In the genomic region with DNA sequence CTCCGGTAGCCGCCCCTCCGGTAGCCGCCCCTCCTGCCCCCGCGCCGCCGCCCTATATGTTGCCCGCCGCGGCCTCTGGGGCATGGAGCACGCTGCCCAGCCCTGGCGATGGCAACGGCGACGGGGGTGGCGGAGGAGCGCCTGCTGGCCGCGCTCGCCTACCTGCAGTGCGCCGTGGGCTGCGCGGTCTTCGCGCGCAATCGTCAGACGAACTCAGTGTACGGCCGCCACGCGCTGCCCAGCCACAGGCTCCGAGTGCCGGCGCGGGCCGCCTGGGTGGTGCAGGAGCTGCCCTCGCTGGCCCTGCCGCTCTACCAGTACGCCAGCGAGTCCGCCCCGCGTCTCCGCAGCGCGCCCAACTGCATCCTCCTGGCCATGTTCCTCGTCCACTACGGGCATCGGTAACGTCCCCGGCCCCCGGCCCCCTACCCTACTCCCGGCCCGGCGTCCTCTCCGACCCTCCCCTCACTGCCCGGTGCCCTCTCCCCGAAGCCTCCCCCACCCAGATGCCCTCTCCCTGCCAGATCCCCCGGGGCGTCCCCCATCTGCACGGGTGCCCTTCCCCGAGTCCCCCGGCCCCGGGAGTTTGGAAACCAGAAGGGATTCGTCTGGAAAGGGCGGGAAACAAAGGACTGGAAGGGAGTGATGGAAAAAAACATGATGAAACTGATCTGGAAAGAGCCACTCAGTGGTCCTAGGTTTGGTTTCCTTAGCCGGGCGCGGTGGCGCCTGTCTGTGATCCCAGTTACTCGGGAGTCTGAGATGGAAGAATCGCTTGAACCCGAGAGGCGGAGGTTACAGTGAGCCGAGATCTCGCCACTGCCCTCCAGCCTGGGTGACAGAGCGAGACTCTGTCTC, we compare ENCODE assay signal across 8 cellular contexts. TPM values are rescaled to one million over a fixed set of nuclear protein-coding genes. Genes with fewer than 3 reads are reported as not detected.
DNase-seq lines count a peak whose midpoint lies in the region; ATAC-seq and TF ChIP-seq lines count a peak whose summit lies in the region.

No MANE protein-coding gene starts in this region.

- peak overlapping the region; percentile 48; the same call in 1 of the 2 replicates for H3K27ac Mint-ChIP-seq in GM23338
- peak overlapping the region; percentile 63 for H3K27ac Mint-ChIP-seq in activated B cell treated with CpG ODN at 0.5 μM for 24 hours
- peak overlapping the region; percentile 61 for H3K27ac Mint-ChIP-seq in nephron progenitor cell

- H2AFZ ChIP-seq in GM23338 = peak overlapping the region; percentile 96

- peaks cover 93% of the 10 kb centered on the region for H3K79me2 ChIP-seq in GM23338 (replicated peaks; ENCODE audit: insufficient read depth)

- no peaks in the 10 kb centered on the region for H3K9me3 Mint-ChIP-seq in GM23338
- no peaks in the 10 kb centered on the region for H3K9me3 Mint-ChIP-seq in activated B cell treated with CpG ODN at 0.5 μM for 24 hours
- H3K9me3 Mint-ChIP-seq in nephron progenitor cell = no peaks in the 10 kb centered on the region

- H3K27ac ChIP-seq in GM23338 (ENCODE audit: low read depth) = no peak overlapping the region

- H3K27me3 ChIP-seq in GM23338 (ENCODE audit: insufficient read depth) = no peaks in the 10 kb centered on the region

- peaks cover 32% of the 10 kb centered on the region for H4K20me1 ChIP-seq in GM23338 (replicated peaks; ENCODE audit: insufficient read depth)

- intact Hi-C loops in activated B cell treated with CpG ODN at 0.5 μM for 24 hours (cut with micrococcal nuclease) = loop anchor here (1.0 to 5.0 kb wide), 10 partner anchors 27 to 1234 kb away; a partner anchor contains a TSS

- H3K4me1 Mint-ChIP-seq in GM23338 = peaks cover 13% of the 10 kb centered on the region
- peaks cover 44% of the 10 kb centered on the region for H3K4me1 Mint-ChIP-seq in activated B cell treated with CpG ODN at 0.5 μM for 24 hours
- peaks cover 39% of the 10 kb centered on the region for H3K4me1 Mint-ChIP-seq in nephron progenitor cell

- POLR2A ChIA-PET in activated B cell treated with CpG ODN at 0.5 μM for 24 hours (lab: Charles Lee) = interaction anchor here (0.7 to 3.4 kb wide), 17 partner anchors 13 to 1235 kb away, joined by 3 to 44 read pairs (median 13); a partner anchor contains a TSS

- TF ChIP-seq CTCF in GM23338 (conservative IDR thresholded peaks at IDR 0.05; ENCODE audit: low read depth in 2 of 2) (no peak), activated B cell treated with CpG ODN at 0.5 μM for 24 hours (IDR thresholded peaks at IDR 0.05) (no peak), fibroblast of villous mesenchyme (IDR thresholded peaks at IDR 0.05; ENCODE audit: insufficient read depth, low read depth, low read length) (no peak), nephron progenitor cell (IDR thresholded peaks at IDR 0.05) (no peak)

- H3F3A ChIP-seq in GM23338 (replicated peaks; ENCODE audit: low read depth) = no peaks in the 10 kb centered on the region; the same call in 1 of the 2 replicates

- H3K4me2 ChIP-seq in GM23338 = peak overlapping the region; percentile 99

- DNase-seq in activated T-cell treated with anti-CD3 and anti-CD28 coated beads for 4 hours (peak; percentile 7), GM23338 (ENCODE audit: low spot score) (peak; percentile 51), activated B cell treated with CpG ODN at 0.5 μM for 24 hours (no peak), fibroblast of villous mesenchyme (ENCODE audit: low read depth) (no peak), nephron progenitor cell (peak; percentile 72), epidermal melanocyte (ENCODE audit: insufficient read length, low spot score) (no peak)
- DNase-seq in activated T-cell treated with anti-CD3 and anti-CD28 coated beads, Interleukin-2, amount 50 U/mL, for 1 hour = no peak
- no peak for DNase-seq in Jurkat, Clone E6-1 (ENCODE audit: low read depth, low spot score)

- no peaks in the 10 kb centered on the region for H3K9me2 ChIP-seq in GM23338 (ENCODE audit: insufficient read depth)

- peaks cover 42% of the 10 kb centered on the region for H3K36me3 Mint-ChIP-seq in GM23338 (ENCODE audit: low read depth)
- peaks cover 40% of the 10 kb centered on the region for H3K36me3 Mint-ChIP-seq in activated B cell treated with CpG ODN at 0.5 μM for 24 hours (ENCODE audit: low read depth)
- H3K36me3 Mint-ChIP-seq in nephron progenitor cell (ENCODE audit: low read depth) = peaks cover 29% of the 10 kb centered on the region

- peak overlapping the region; percentile 100 for H3K4me3 Mint-ChIP-seq in GM23338
- H3K4me3 Mint-ChIP-seq in activated B cell treated with CpG ODN at 0.5 μM for 24 hours = peak overlapping the region; percentile 92
- H3K4me3 Mint-ChIP-seq in nephron progenitor cell = peak overlapping the region; percentile 99

- H3K4me1 ChIP-seq in GM23338 (ENCODE audit: insufficient read depth) = peaks cover 14% of the 10 kb centered on the region

- H3K4me3 ChIP-seq in GM23338 (peak overlapping the region; percentile 97), fibroblast of villous mesenchyme (ENCODE audit: low read depth, low read length) (peak overlapping the region; percentile 89)
- H3K4me3 ChIP-seq in Jurkat, Clone E6-1 (ENCODE audit: low read length) = peak overlapping the region; percentile 97

- H3K36me3 ChIP-seq in GM23338 (ENCODE audit: insufficient read depth) = 0 out of 2 replicates have a peak, but pooled peaks cover 16% of the 10 kb centered on the region

- ATAC-seq in GM23338 (peak; percentile 59), activated B cell treated with CpG ODN at 0.5 μM for 24 hours (ENCODE audit: low read depth) (peak; percentile 46)

- peaks cover 7% of the 10 kb centered on the region for H3K27me3 Mint-ChIP-seq in GM23338 (ENCODE audit: insufficient read depth, low read depth, poor library complexity)
- H3K27me3 Mint-ChIP-seq in activated B cell treated with CpG ODN at 0.5 μM for 24 hours = no peaks in the 10 kb centered on the region
- H3K27me3 Mint-ChIP-seq in nephron progenitor cell (ENCODE audit: low read depth, poor library complexity) = peaks cover 3% of the 10 kb centered on the region

- CTCF ChIA-PET in activated B cell treated with CpG ODN at 0.5 μM for 24 hours (lab: Charles Lee) = interaction anchor here (1.0 to 2.9 kb wide), 8 partner anchors 28 to 1137 kb away, joined by 3 to 28 read pairs (median 3); no protein-coding TSS in a partner anchor

TF ChIP-seq in GM23338, 12 proteins besides CTCF, POLR2A, EP300 and RAD21 (continues in another document):
- no peak for TF ChIP-seq CREB1 (CRISPR knock-in tag; IDR thresholded peaks at IDR 0.05; ENCODE audit: low read depth)
- TF ChIP-seq POLR2AphosphoS5 (IDR thresholded peaks at IDR 0.05; ENCODE audit: low read depth) = no peak; the same call in 1 of the 2 replicates
- no peak for TF ChIP-seq ZNF114 (CRISPR knock-in tag; IDR thresholded peaks at IDR 0.05)
- TF ChIP-seq ZNF331 (CRISPR knock-in tag; IDR thresholded peaks at IDR 0.05; ENCODE audit: low read depth) = no peak
- TF ChIP-seq, protein P1, sequence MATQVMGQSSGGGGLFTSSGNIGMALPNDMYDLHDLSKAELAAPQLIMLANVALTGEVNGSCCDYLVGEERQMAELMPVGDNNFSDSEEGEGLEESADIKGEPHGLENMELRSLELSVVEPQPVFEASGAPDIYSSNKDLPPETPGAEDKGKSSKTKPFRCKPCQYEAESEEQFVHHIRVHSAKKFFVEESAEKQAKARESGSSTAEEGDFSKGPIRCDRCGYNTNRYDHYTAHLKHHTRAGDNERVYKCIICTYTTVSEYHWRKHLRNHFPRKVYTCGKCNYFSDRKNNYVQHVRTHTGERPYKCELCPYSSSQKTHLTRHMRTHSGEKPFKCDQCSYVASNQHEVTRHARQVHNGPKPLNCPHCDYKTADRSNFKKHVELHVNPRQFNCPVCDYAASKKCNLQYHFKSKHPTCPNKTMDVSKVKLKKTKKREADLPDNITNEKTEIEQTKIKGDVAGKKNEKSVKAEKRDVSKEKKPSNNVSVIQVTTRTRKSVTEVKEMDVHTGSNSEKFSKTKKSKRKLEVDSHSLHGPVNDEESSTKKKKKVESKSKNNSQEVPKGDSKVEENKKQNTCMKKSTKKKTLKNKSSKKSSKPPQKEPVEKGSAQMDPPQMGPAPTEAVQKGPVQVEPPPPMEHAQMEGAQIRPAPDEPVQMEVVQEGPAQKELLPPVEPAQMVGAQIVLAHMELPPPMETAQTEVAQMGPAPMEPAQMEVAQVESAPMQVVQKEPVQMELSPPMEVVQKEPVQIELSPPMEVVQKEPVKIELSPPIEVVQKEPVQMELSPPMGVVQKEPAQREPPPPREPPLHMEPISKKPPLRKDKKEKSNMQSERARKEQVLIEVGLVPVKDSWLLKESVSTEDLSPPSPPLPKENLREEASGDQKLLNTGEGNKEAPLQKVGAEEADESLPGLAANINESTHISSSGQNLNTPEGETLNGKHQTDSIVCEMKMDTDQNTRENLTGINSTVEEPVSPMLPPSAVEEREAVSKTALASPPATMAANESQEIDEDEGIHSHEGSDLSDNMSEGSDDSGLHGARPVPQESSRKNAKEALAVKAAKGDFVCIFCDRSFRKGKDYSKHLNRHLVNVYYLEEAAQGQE (IDR thresholded peaks at IDR 0.05; ENCODE audit: unreplicated experiment) = no peak
- TF ChIP-seq EZH2 (IDR thresholded peaks at IDR 0.05; ENCODE audit: low read depth, unreplicated experiment) = no peak
- TF ChIP-seq NANOG (IDR thresholded peaks at IDR 0.05; ENCODE audit: borderline replicate concordance) = no peak
- no peak for TF ChIP-seq STAT1 (IDR thresholded peaks at IDR 0.05; ENCODE audit: unreplicated experiment)

RNA-seq across cellular contexts. Expression of a gene that starts 0.5 kb away (rescaled TPM):
- total RNA-seq in GM23338 (2014; rRNA removed; shearing (Covaris generic)) = 69.6 and 87.3 TPM in 2 replicates
- polyA plus RNA-seq in GM23338 (2016; fragmentation: Nextera tagmentation; extraction: Ambion mirVana) = 17.9 and 18.2 TPM in 2 replicates
- polyA plus RNA-seq in Jurkat, Clone E6-1 (2012; ENCODE audit: insufficient read depth, insufficient read length) = 35.8 TPM
- total RNA-seq in activated B cell treated with CpG ODN at 0.5 μM for 24 hours (11.5 and 14.8 TPM in 2 replicates), fibroblast of villous mesenchyme (7.1 and 7.3 TPM in 2 replicates)

RNA-seq across cellular contexts. Expression of a gene that starts 0.9 kb away (rescaled TPM):
- total RNA-seq in GM23338 (2014; rRNA removed; shearing (Covaris generic)) = 110 and 112 TPM in 2 replicates
- 59.3 and 65.4 TPM in 2 replicates for polyA plus RNA-seq in GM23338 (2016; fragmentation: Nextera tagmentation; extraction: Ambion mirVana)
- 139 TPM for polyA plus RNA-seq in Jurkat, Clone E6-1 (2012; ENCODE audit: insufficient read depth, insufficient read length)
- total RNA-seq in activated B cell treated with CpG ODN at 0.5 μM for 24 hours (86.4 and 93.3 TPM in 2 replicates), fibroblast of villous mesenchyme (39.9 and 46.2 TPM in 2 replicates)

Comparison
In these comparisons a context has a peak if more than half of its experiments do, and no peak if none do; other contexts are left out.
1. DNase-seq: peak in activated T-cell treated with anti-CD3 and anti-CD28 coated beads for 4 hours (single experiment), GM23338 (single experiment) and nephron progenitor cell (single experiment); none in activated T-cell treated with anti-CD3 and anti-CD28 coated beads, Interleukin-2, amount 50 U/mL, for 1 hour (single experiment), Jurkat, Clone E6-1 (single experiment), activated B cell treated with CpG ODN at 0.5 μM for 24 hours (single experiment), fibroblast of villous mesenchyme (single experiment) and epidermal melanocyte (single experiment).
2. Peak in every context shown above with its lines, with median percentiles within 50 percentile points of each other: H3K4me3 ChIP-seq, H3K27ac Mint-ChIP-seq and H3K4me3 Mint-ChIP-seq.